ENCODE assay signal across 8 cellular contexts in genomic region chr9:125649315-125649714, GRCh38. TPM values are rescaled to one million over a fixed set of nuclear protein-coding genes. Genes with fewer than 3 reads are reported as not detected.
DNase-seq lines count a peak whose midpoint lies in the region; ATAC-seq and TF ChIP-seq lines count a peak whose summit lies in the region.

No MANE protein-coding gene starts in this region.

- peak; percentile 91 for DNase-seq in CD14-positive monocyte (ENCODE audit: low spot score)
- no peak for DNase-seq in lung (ENCODE audit: low spot score)
- no peak for DNase-seq in dorsolateral prefrontal cortex
- no peak for DNase-seq in endodermal cell

- ATAC-seq in activated T-helper 17 cell treated with anti-CD3 and anti-CD28 coated beads, Interleukin-2, amount 50 U/mL, for 72 hours (replicated peaks) = peak; percentile 82
- ATAC-seq in lung (ENCODE audit: insufficient read depth, low FRiP score) (peak; percentile 77), GM18873 (IDR thresholded peaks at IDR 0.05; ENCODE audit: low FRiP score, unreplicated experiment) (no peak), HG03457 (IDR thresholded peaks at IDR 0.05; ENCODE audit: unreplicated experiment) (no peak)

- H3K4me3 Mint-ChIP-seq in CD14-positive monocyte (peak overlapping the region; percentile 34 to 93), IgD-negative memory B cell (peak overlapping the region; percentile 39 to 62 (median 50)), endodermal cell (no peak overlapping the region)
- peak overlapping the region; percentile 69 for H3K4me3 Mint-ChIP-seq in activated T-helper 17 cell treated with anti-CD3 and anti-CD28 coated beads, Interleukin-2, amount 50 U/mL, for 72 hours

- H3K4me1 Mint-ChIP-seq in CD14-positive monocyte (peaks cover 78% of the 10 kb centered on the region), IgD-negative memory B cell (peaks cover 44 to 81% (median 63%) of the 10 kb centered on the region in 3 donors), endodermal cell (peaks cover 50% of the 10 kb centered on the region)
- H3K4me1 Mint-ChIP-seq in activated T-helper 17 cell treated with anti-CD3 and anti-CD28 coated beads, Interleukin-2, amount 50 U/mL, for 72 hours = peaks cover 49% of the 10 kb centered on the region

- H3K27me3 Mint-ChIP-seq in CD14-positive monocyte (ENCODE audit: low read depth in 3 of 3) = peaks cover 0 to 2% (median 0%) of the 10 kb centered on the region in 3 donors
- H3K27me3 Mint-ChIP-seq in IgD-negative memory B cell = no peaks in the 10 kb centered on the region
- no peaks in the 10 kb centered on the region for H3K27me3 Mint-ChIP-seq in activated T-helper 17 cell treated with anti-CD3 and anti-CD28 coated beads, Interleukin-2, amount 50 U/mL, for 72 hours
- H3K27me3 Mint-ChIP-seq in endodermal cell (ENCODE audit: insufficient read depth) = no peaks in the 10 kb centered on the region

- H3K9me3 Mint-ChIP-seq in CD14-positive monocyte = no peaks in the 10 kb centered on the region
- no peaks in the 10 kb centered on the region for H3K9me3 Mint-ChIP-seq in IgD-negative memory B cell
- H3K9me3 Mint-ChIP-seq in activated T-helper 17 cell treated with anti-CD3 and anti-CD28 coated beads, Interleukin-2, amount 50 U/mL, for 72 hours = no peaks in the 10 kb centered on the region
- no peaks in the 10 kb centered on the region for H3K9me3 Mint-ChIP-seq in endodermal cell

- H3K27me3 ChIP-seq in lung (ENCODE audit: control insufficient read depth, insufficient read depth) (no peaks in the 10 kb centered on the region), dorsolateral prefrontal cortex (no peaks in the 10 kb centered on the region), endodermal cell (ENCODE audit: control insufficient read depth, insufficient read depth, low read length, poor library complexity, severe bottlenecking) (no peaks in the 10 kb centered on the region)

- intact Hi-C loops in CD14-positive monocyte (cut with micrococcal nuclease) = loop anchor here in 1 of 2 donors (2.0 to 5.0 kb wide), 2 partner anchors 17 to 98 kb away; partner anchors contain the start of gene PBX3
- intact Hi-C loops in dorsolateral prefrontal cortex (cut with DNase I) = no loop called here

- no peaks in the 10 kb centered on the region for H3K9me3 ChIP-seq in lung (ENCODE audit: control insufficient read depth in 2 of 2, insufficient read depth in 1 of 2, low read length in 1 of 2)
- H3K9me3 ChIP-seq in endodermal cell (ENCODE audit: control insufficient read depth, low read length) = no peaks in the 10 kb centered on the region

- H3K36me3 Mint-ChIP-seq in CD14-positive monocyte = peaks cover 22 to 31% of the 10 kb centered on the region in 2 donors
- H3K36me3 Mint-ChIP-seq in IgD-negative memory B cell = peaks cover 1% of the 10 kb centered on the region
- H3K36me3 Mint-ChIP-seq in activated T-helper 17 cell treated with anti-CD3 and anti-CD28 coated beads, Interleukin-2, amount 50 U/mL, for 72 hours (ENCODE audit: low read depth) = peaks cover 38% of the 10 kb centered on the region
- peaks cover 2% of the 10 kb centered on the region for H3K36me3 Mint-ChIP-seq in endodermal cell (ENCODE audit: low read depth)

- TF ChIP-seq CTCF in CD14-positive monocyte (IDR thresholded peaks at IDR 0.05) (no peak), lung (IDR thresholded peaks at IDR 0.05; ENCODE audit: control extremely low read depth, extremely low read depth) (no peak), dorsolateral prefrontal cortex (IDR thresholded peaks at IDR 0.05 in 54 of 56, conservative IDR thresholded peaks at IDR 0.05 in 2 of 56; ENCODE audit: low read depth in 1 of 56, partially characterized antibody in 56 of 56) (no peak), endodermal cell (conservative IDR thresholded peaks at IDR 0.05) (no peak)

- H3K4me1 ChIP-seq in lung (ENCODE audit: control insufficient read depth in 2 of 2, insufficient read depth in 2 of 2, low read length in 2 of 2) (peaks cover 2 to 19% of the 10 kb centered on the region in 2 donors), endodermal cell (ENCODE audit: control insufficient read depth, insufficient read depth, low read length) (no peaks in the 10 kb centered on the region)

- whole genome bisulfite sequencing in lung, 2 donors = 38 to 47% methylated on average over 6 of the region's 6 CpGs
- WGBS in endodermal cell (ENCODE audit: insufficient coverage in 1 of 2, insufficient read length in 1 of 2), 2 experiments = 89 to 92% methylated on average over 4 to 6 of the region's 6 CpGs

- H3K4me3 ChIP-seq in lung (no peak overlapping the region), dorsolateral prefrontal cortex (no peak overlapping the region), endodermal cell (ENCODE audit: low read length) (no peak overlapping the region)

- H3K27ac ChIP-seq in lung (ENCODE audit: low read depth in 1 of 2, low read length in 1 of 2) (peak overlapping the region in 1 of 2 donors; percentile 67), dorsolateral prefrontal cortex (peak overlapping the region in 4 of 59 donors; percentile 19 to 66 (median 38)), endodermal cell (ENCODE audit: low read depth, low read length) (no peak overlapping the region)

- H3K36me3 ChIP-seq in lung (ENCODE audit: control insufficient read depth in 2 of 2, insufficient read depth in 2 of 2, low read length in 2 of 2) = no peaks in the 10 kb centered on the region
- no peaks in the 10 kb centered on the region for H3K36me3 ChIP-seq in endodermal cell (ENCODE audit: control insufficient read depth, insufficient read depth, low read length)

- H3K9ac ChIP-seq in endodermal cell (ENCODE audit: extremely low read depth, low read length, poor library complexity, severe bottlenecking) = no peak overlapping the region

- H3K27ac Mint-ChIP-seq in CD14-positive monocyte (peak overlapping the region; percentile 98 to 100 (median 100)), IgD-negative memory B cell (peak overlapping the region; percentile 27 to 92 (median 73)), endodermal cell (no peak overlapping the region)
- peak overlapping the region; percentile 84 for H3K27ac Mint-ChIP-seq in activated T-helper 17 cell treated with anti-CD3 and anti-CD28 coated beads, Interleukin-2, amount 50 U/mL, for 72 hours

RNA-seq across cellular contexts. Expression of gene MAPKAP1, which starts 57.7 kb away (rescaled TPM):
- polyA plus RNA-seq in CD14-positive monocyte (10 to 100 TPM; 39.9 to 44.1 TPM), IgD-negative memory B cell (74.7 TPM), lung (10 to 100 TPM; 65.4 to 67.9 TPM)
- 10 to 100 TPM; 42.2 to 66.5 TPM for total RNA-seq in activated T-helper 17 cell treated with anti-CD3 and anti-CD28 coated beads, Interleukin-2, amount 50 U/mL, for 72 hours
- total RNA-seq in lung (10 to 100 TPM; 53.0 to 83.3 TPM), dorsolateral prefrontal cortex (100 to 1,000 TPM in 8 of 120 experiments, 10 to 100 TPM in 112; 42.9 to 115 (median 74.5) TPM), endodermal cell (10 to 100 TPM; 75.3 to 91.6 TPM)
- polyA plus RNA-seq in endodermal cell (2013, experiment 1 of 2) = 52.4 TPM
- polyA plus RNA-seq in endodermal cell (2013, experiment 2 of 2) = 56.3 TPM

Comparison
In these comparisons a context has a peak if more than half of its experiments do, and no peak if none do; other contexts are left out.
1. ATAC-seq: peak in activated T-helper 17 cell treated with anti-CD3 and anti-CD28 coated beads, Interleukin-2, amount 50 U/mL, for 72 hours (single experiment) and lung (single experiment); none in GM18873 (single experiment) and HG03457 (single experiment).